8 cellular contexts compared by ENCODE assay signal in genomic region chr19:1243768-1244692, GRCh38. TPM values are rescaled to one million over a fixed set of nuclear protein-coding genes. Genes with fewer than 3 reads are reported as not detected.
A peak's percentile ranks its signal among the peaks of the same experiment; 100 is the strongest.
DNase-seq lines count a peak whose midpoint lies in the region; ATAC-seq and TF ChIP-seq lines count a peak whose summit lies in the region.

No MANE protein-coding gene starts in this region.

- peak; percentile 90 for DNase-seq in GM03348 (ENCODE audit: low spot score)
- DNase-seq in MM.1S = peak; percentile 84
- DNase-seq in T1000 (lab: John Stamatoyannopoulos, UW) = peak; percentile 72
- DNase-seq in astrocyte of the cerebellum (ENCODE audit: low read depth) = peak; percentile 73
- peak; percentile 95 for DNase-seq in hepatic stellate cell (ENCODE audit: low spot score)
- peak; percentile 90 to 96 for DNase-seq in gastrocnemius medialis

- intact Hi-C loops in gastrocnemius medialis (cut with DNase I; ENCODE audit: low total_unique reads) = loop anchor here (1.0 to 10.0 kb wide), 4 partner anchors 23 to 921 kb away; partner anchors contain the start of genes DOT1L and SBNO2

- H3K4me1 ChIP-seq in MM.1S (ENCODE audit: low read length) (peaks cover 26% of the 10 kb centered on the region), gastrocnemius medialis (peaks cover 62 to 66% of the 10 kb centered on the region in 2 donors)

- no peak overlapping the region for H3K27ac ChIP-seq in MM.1S (ENCODE audit: low read length)
- peak overlapping the region; percentile 93 to 100 (median 97) for H3K27ac ChIP-seq in gastrocnemius medialis

- H3K9ac ChIP-seq in MM.1S (ENCODE audit: low read length) = no peak overlapping the region

- no peak overlapping the region for H3K4me3 ChIP-seq in MM.1S (ENCODE audit: low read length)
- H3K4me3 ChIP-seq in astrocyte of the cerebellum (ENCODE audit: low read depth, low read length) = no peak overlapping the region
- H3K4me3 ChIP-seq in gastrocnemius medialis = peak overlapping the region; percentile 75 to 97 (median 81)

- peak; percentile 21 for ATAC-seq in gastrocnemius medialis
- no peak for ATAC-seq in GM21723 (IDR thresholded peaks at IDR 0.05; ENCODE audit: unreplicated experiment)
- no peak for ATAC-seq in GM18873 (IDR thresholded peaks at IDR 0.05; ENCODE audit: low FRiP score, unreplicated experiment)

- TF ChIP-seq CTCF in MM.1S (IDR thresholded peaks at IDR 0.05; ENCODE audit: low read length) (peak; percentile 97), astrocyte of the cerebellum (IDR thresholded peaks at IDR 0.05; ENCODE audit: low read depth, low read length, missing control alignments) (peak; percentile 92), gastrocnemius medialis (IDR thresholded peaks at IDR 0.05 in 4 of 5, conservative IDR thresholded peaks at IDR 0.05 in 1 of 5) (peak; percentile 98 to 100 (median 99))

- H3K9me3 ChIP-seq in MM.1S (replicated peaks; ENCODE audit: insufficient read depth, low read length) = no peaks in the 10 kb centered on the region
- H3K9me3 ChIP-seq in gastrocnemius medialis = no peaks in the 10 kb centered on the region

- peaks cover 43% of the 10 kb centered on the region for H3F3A ChIP-seq in MM.1S (ENCODE audit: insufficient read depth, low read length)

- no peaks in the 10 kb centered on the region for H4K20me1 ChIP-seq in MM.1S (ENCODE audit: insufficient read depth, low read length)

- H3K36me3 ChIP-seq in MM.1S (replicated peaks; ENCODE audit: insufficient read depth, low read length) (no peaks in the 10 kb centered on the region), gastrocnemius medialis (no peaks in the 10 kb centered on the region)

- in situ Hi-C loops in astrocyte of the cerebellum (cut with HindIII; ENCODE audit: low sequenced_read_pairs) = no loop called here
- in situ Hi-C loops in gastrocnemius medialis (cut with MboI; ENCODE audit: low sequenced_read_pairs in 4 of 4) = no loop called here

- H3K27me3 ChIP-seq in MM.1S (replicated peaks; ENCODE audit: insufficient read depth, low read length) = peaks cover 10% of the 10 kb centered on the region
- H3K27me3 ChIP-seq in gastrocnemius medialis = no peaks in the 10 kb centered on the region

- H3K4me2 ChIP-seq in MM.1S (ENCODE audit: low read depth, low read length) = peak overlapping the region; percentile 15; the same call in 1 of the 2 replicates

- H2AFZ ChIP-seq in MM.1S (ENCODE audit: low read length) = no peak overlapping the region

- TF ChIP-seq POLR2A in gastrocnemius medialis (IDR thresholded peaks at IDR 0.05) = no peak

- H3K79me2 ChIP-seq in MM.1S (ENCODE audit: low read length) = peaks cover 33% of the 10 kb centered on the region

- no peaks in the 10 kb centered on the region for H3K9me2 ChIP-seq in MM.1S (replicated peaks; ENCODE audit: insufficient read depth, low read length)

RNA-seq across cellular contexts. Expression of gene ATP5F1D, which starts 2.5 kb away (rescaled TPM):
- 100 to 1,000 TPM; 189 to 442 (median 273) TPM for total RNA-seq in gastrocnemius medialis

RNA-seq across cellular contexts. Expression of gene MIDN, which starts 4.4 kb away (rescaled TPM):
- total RNA-seq in gastrocnemius medialis = 100 to 1,000 TPM in 2 of 4 donors, 10 to 100 TPM in 2; 34.9 to 117 (median 86.3) TPM

RNA-seq across cellular contexts. Expression of gene CBARP, which starts 6.2 kb away (rescaled TPM):
- 1 to 10 TPM in 1 of 4 donors, under 1 TPM in 3; 0.10 to 1.3 (median 0.53) TPM for total RNA-seq in gastrocnemius medialis

RNA-seq across cellular contexts. Expression of gene CIRBP, which starts 25.1 kb away (rescaled TPM):
- 100 to 1,000 TPM; 274 to 578 (median 418) TPM for total RNA-seq in gastrocnemius medialis

RNA-seq across cellular contexts. Expression of gene FAM174C, which starts 31.3 kb away (rescaled TPM):
- 10 to 100 TPM; 18.7 to 36.7 (median 28.7) TPM for total RNA-seq in gastrocnemius medialis

Comparison
In these comparisons a context has a peak if more than half of its experiments do, and no peak if none do; other contexts are left out.
1. H3K4me3 ChIP-seq: peak in gastrocnemius medialis (4 of 4); none in MM.1S (single experiment) and astrocyte of the cerebellum (single experiment).
2. ATAC-seq: peak in gastrocnemius medialis (2 of 2); none in GM21723 (single experiment) and GM18873 (single experiment).
3. Peak in every context shown above with its lines, with median percentiles within 50 percentile points of each other: DNase-seq and CTCF ChIP-seq.